Comparison of ENCODE assay signal across 8 cellular contexts in the genomic region with DNA sequence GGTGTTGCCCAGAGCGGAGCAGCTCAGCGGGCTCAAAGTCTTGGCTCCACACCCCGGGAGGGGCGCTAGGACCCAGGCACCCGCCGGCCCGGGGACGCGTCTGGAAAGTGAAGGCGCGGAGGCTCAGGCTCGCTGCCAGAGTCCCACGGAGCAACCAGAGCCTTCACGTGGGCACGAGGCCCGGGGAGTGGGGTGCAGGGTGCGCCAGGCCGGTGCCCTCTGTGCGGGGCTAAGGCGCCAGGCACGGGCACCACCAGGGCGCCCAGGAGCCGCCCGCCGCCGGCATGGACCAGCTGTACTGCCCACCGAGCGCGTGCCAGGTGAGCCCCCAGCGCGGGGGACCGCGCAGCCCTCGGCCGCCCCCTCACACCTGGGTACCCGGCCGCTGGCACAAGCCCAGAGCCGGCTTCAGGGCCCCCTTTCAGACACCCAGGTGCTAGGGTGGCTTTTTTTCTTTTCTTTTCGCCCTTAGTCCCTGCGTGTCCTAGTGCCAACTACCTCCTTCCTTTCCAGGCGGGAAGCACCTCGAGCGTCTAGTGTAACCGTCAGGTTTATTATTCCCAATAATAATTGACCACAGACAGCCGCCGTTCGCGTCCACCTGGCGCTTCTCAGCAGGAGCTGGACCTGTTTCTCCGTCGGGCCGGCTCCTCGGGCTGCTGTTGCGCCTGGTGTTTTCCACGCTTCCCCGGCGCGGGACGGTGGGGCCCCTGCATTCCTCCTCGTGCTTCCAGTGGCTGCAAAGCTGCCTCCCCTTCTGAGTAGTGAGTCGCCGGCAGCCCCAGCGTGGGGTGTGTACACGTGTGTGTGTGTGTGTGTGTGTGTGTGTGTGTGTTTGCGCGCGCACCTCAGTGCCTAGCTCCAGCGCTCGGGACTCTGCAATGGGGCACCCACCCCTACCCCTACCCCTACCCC. TPM values are rescaled to one million over a fixed set of nuclear protein-coding genes. Genes with fewer than 3 reads are reported as not detected.
DNase-seq lines count a peak whose midpoint lies in the region; ATAC-seq and TF ChIP-seq lines count a peak whose summit lies in the region.

No MANE protein-coding gene starts in this region.

- peak overlapping the region; percentile 53 to 70 (median 61) for H3K4me3 ChIP-seq in breast epithelium
- H3K4me3 ChIP-seq in lower leg skin (ENCODE audit: low read depth, poor library complexity, severe bottlenecking): peak overlapping the region; percentile 7
- H3K4me3 ChIP-seq in tibial nerve: peak overlapping the region; percentile 21 to 52 (median 34)

- H3K27ac Mint-ChIP-seq in activated CD8-positive, alpha-beta memory T cell treated with anti-CD3 and anti-CD28 coated beads, Interleukin-2, amount 10 ng/mL, durations not matched to agents 7 days and 5 days: no peak overlapping the region

- DNase-seq in activated CD8-positive, alpha-beta memory T cell treated with anti-CD3 and anti-CD28 coated beads, Interleukin-2, amount 50 U/mL, for 48 hours: peak; percentile 54
- DNase-seq in activated CD8-positive, alpha-beta memory T cell treated with anti-CD3 and anti-CD28 coated beads for 24 hours: no peak
- DNase-seq in breast epithelium (ENCODE audit: low spot score in 2 of 2): no peak
- DNase-seq in lower leg skin (ENCODE audit: low spot score in 2 of 2): no peak
- no peak for DNase-seq in tibial nerve (ENCODE audit: low spot score in 2 of 2)
- DNase-seq in DMS79 treated with DMSO at 0.1 percent for 48 hours (lab: John Stamatoyannopoulos, UW): no peak
- DNase-seq in activated CD8-positive, alpha-beta memory T cell treated with anti-CD3 and anti-CD28 coated beads, Interleukin-2, amount 10 ng/mL, durations not matched to agents 7 days and 5 days: no peak

- H3K4me1 ChIP-seq in breast epithelium: no peaks in the 10 kb centered on the region
- H3K4me1 ChIP-seq in tibial nerve: peaks cover 0 to 23% (median 13%) of the 10 kb centered on the region in 4 donors

- no peak for TF ChIP-seq EP300 in tibial nerve (IDR thresholded peaks at IDR 0.05)

- H3K9me3 ChIP-seq in breast epithelium (no peaks in the 10 kb centered on the region), tibial nerve (no peaks in the 10 kb centered on the region)

- no peak overlapping the region for H3K27ac ChIP-seq in breast epithelium
- no peak overlapping the region for H3K27ac ChIP-seq in tibial nerve

- intact Hi-C loops in breast epithelium (cut with DNase I; ENCODE audit: low total_unique reads) (no loop called here), lower leg skin (cut with DNase I; ENCODE audit: low total_unique reads) (no loop called here)

- no peaks in the 10 kb centered on the region for H3K36me3 Mint-ChIP-seq in activated CD8-positive, alpha-beta memory T cell treated with anti-CD3 and anti-CD28 coated beads, Interleukin-2, amount 10 ng/mL, durations not matched to agents 7 days and 5 days

- no peaks in the 10 kb centered on the region for H3K4me1 Mint-ChIP-seq in activated CD8-positive, alpha-beta memory T cell treated with anti-CD3 and anti-CD28 coated beads, Interleukin-2, amount 10 ng/mL, durations not matched to agents 7 days and 5 days

- no peak overlapping the region for H3K4me3 Mint-ChIP-seq in activated CD8-positive, alpha-beta memory T cell treated with anti-CD3 and anti-CD28 coated beads, Interleukin-2, amount 10 ng/mL, durations not matched to agents 7 days and 5 days

- H3K27me3 Mint-ChIP-seq in activated CD8-positive, alpha-beta memory T cell treated with anti-CD3 and anti-CD28 coated beads, Interleukin-2, amount 10 ng/mL, durations not matched to agents 7 days and 5 days: peaks cover 56% of the 10 kb centered on the region

- H3K27me3 ChIP-seq in breast epithelium (peaks cover 0 to 13% of the 10 kb centered on the region in 2 donors), tibial nerve (peaks cover 0 to 30% of the 10 kb centered on the region in 2 donors)

- CTCF ChIA-PET in activated CD8-positive, alpha-beta memory T cell treated with anti-CD3 and anti-CD28 coated beads, Interleukin-2, amount 10 ng/mL, durations not matched to agents 7 days and 5 days (lab: Charles Lee): interaction anchor here (1.1 kb wide), 1 partner anchor 29 kb away, joined by 5 read pairs; no protein-coding TSS in a partner anchor

- TF ChIP-seq POLR2A in breast epithelium (IDR thresholded peaks at IDR 0.05) (no peak), lower leg skin (IDR thresholded peaks at IDR 0.05) (no peak), tibial nerve (IDR thresholded peaks at IDR 0.05) (no peak)

- H3K9me3 Mint-ChIP-seq in activated CD8-positive, alpha-beta memory T cell treated with anti-CD3 and anti-CD28 coated beads, Interleukin-2, amount 10 ng/mL, durations not matched to agents 7 days and 5 days (ENCODE audit: low read depth): no peaks in the 10 kb centered on the region

- H3K36me3 ChIP-seq in breast epithelium (no peaks in the 10 kb centered on the region), tibial nerve (no peaks in the 10 kb centered on the region)

- ATAC-seq in activated CD8-positive, alpha-beta memory T cell treated with anti-CD3 and anti-CD28 coated beads, Interleukin-2, amount 10 ng/mL, durations not matched to agents 7 days and 5 days: no peak
- ATAC-seq in GM18861 (IDR thresholded peaks at IDR 0.05; ENCODE audit: unreplicated experiment): no peak

- WGBS in lower leg skin, 2 donors: 2 to 3% methylated on average over 41 to 51 of the region's 69 CpGs
- WGBS in tibial nerve, 2 donors: 2 to 4% methylated on average over 37 to 54 of the region's 69 CpGs

- no peak for TF ChIP-seq CTCF in breast epithelium (IDR thresholded peaks at IDR 0.05)
- TF ChIP-seq CTCF in lower leg skin (IDR thresholded peaks at IDR 0.05): no peak
- TF ChIP-seq CTCF in tibial nerve (IDR thresholded peaks at IDR 0.05): no peak

RNA-seq across cellular contexts. Expression of gene PDE8B, which starts 30.1 kb away (rescaled TPM):
- 10 to 100 TPM in 1 of 3 donors, 1 to 10 TPM in 2; 4.9 to 57.1 (median 8.6) TPM for total RNA-seq in breast epithelium
- 1 to 10 TPM; 2.3 to 4.5 (median 2.6) TPM for total RNA-seq in lower leg skin
- total RNA-seq in tibial nerve: 1 to 10 TPM; 6.3 to 8.8 (median 7.2) TPM
- under 1 TPM in 1 of 2 experiments, not detected in 1; 0.68 TPM for total RNA-seq in activated CD8-positive, alpha-beta memory T cell treated with anti-CD3 and anti-CD28 coated beads, Interleukin-2, amount 10 ng/mL, durations not matched to agents 7 days and 5 days

Comparison
In these comparisons a context has a peak if more than half of its experiments do, and no peak if none do; other contexts are left out.
1. H3K4me3 ChIP-seq: peak in every context shown above with its lines; median percentile 61 in breast epithelium; 34 in tibial nerve; 7 in lower leg skin.